ENCODE assay signal across 10 cellular contexts in genomic region chr4:183430317-183430986, GRCh38. TPM values are rescaled to one million over a fixed set of nuclear protein-coding genes. Genes with fewer than 3 reads are reported as not detected.
A peak's percentile ranks its signal among the peaks of the same experiment; 100 is the strongest.
DNase-seq lines count a peak whose midpoint lies in the region; TF ChIP-seq lines count a peak whose summit lies in the region.
"Had no signal": no experiment of that assay in that cellular context is flagged by ENCODE, and none has a peak within 500 bp of the region (broad histone marks: within the 10 kb centered on the region; RNA-seq: fewer than 3 reads in every experiment).

No MANE protein-coding gene starts in this region.

- H3K27ac ChIP-seq in transverse colon: peak overlapping the region in 3 of 4 donors; percentile 10 to 19 (median 16)
- H3K27ac ChIP-seq: SJCRH30 had no signal

- no peak overlapping the region for H3K4me3 Mint-ChIP-seq in activated naive CD8-positive, alpha-beta T cell treated with anti-CD3 and anti-CD28 coated beads for 36 hours

- H3K4me1 ChIP-seq in transverse colon: peaks cover 0 to 16% (median 9%) of the 10 kb centered on the region in 4 donors
- H3K4me1 ChIP-seq: SJCRH30 had no signal

- TF ChIP-seq CTCF in transverse colon (IDR thresholded peaks at IDR 0.05): no peak

- peaks cover 3% of the 10 kb centered on the region for H3K9me3 Mint-ChIP-seq in activated naive CD8-positive, alpha-beta T cell treated with anti-CD3 and anti-CD28 coated beads for 36 hours

- TF ChIP-seq POLR2A in transverse colon (IDR thresholded peaks at IDR 0.05): no peak

- H3K27ac Mint-ChIP-seq in activated naive CD8-positive, alpha-beta T cell treated with anti-CD3 and anti-CD28 coated beads for 36 hours: peak overlapping the region; percentile 66

- 17 to 52% methylated on average over 1 to 12 of the region's 12 CpGs for WGBS in transverse colon (ENCODE audit: low coverage in 1 of 2), 2 donors

- in situ Hi-C loops in transverse colon (cut with MboI; ENCODE audit: low pct_ligation_motif_present in 1 of 4, low pct_unique_long_range_greater_than_20kb in 1 of 4, low sequenced_read_pairs in 3 of 4): no loop called here

- peaks cover 32% of the 10 kb centered on the region for H3K4me1 Mint-ChIP-seq in activated naive CD8-positive, alpha-beta T cell treated with anti-CD3 and anti-CD28 coated beads for 36 hours

- intact Hi-C loops in transverse colon (cut with DNase I; ENCODE audit: low total_unique reads): no loop called here

- DNase-seq in activated gamma-delta T cell treated with Interleukin-2 at 50 U/mL for 16 hours: peak; percentile 22
- DNase-seq in activated gamma-delta T cell (lab: John Stamatoyannopoulos, UW): no peak
- peak; percentile 11 for DNase-seq in activated naive CD8-positive, alpha-beta T cell treated with anti-CD3 and anti-CD28 coated beads for 36 hours
- peak; percentile 64 for DNase-seq in iPS-NIHi7 (ENCODE audit: extremely low spot score)
- no peak for DNase-seq in transverse colon
- DNase-seq in NCI-H187 (lab: John Stamatoyannopoulos, UW): no peak
- DNase-seq in NCI-H2029 (lab: John Stamatoyannopoulos, UW): no peak
- DNase-seq in LoVo (ENCODE audit: low spot score): no peak
- DNase-seq: amygdala, SJCRH30 had no signal

- no peaks in the 10 kb centered on the region for H3K27me3 Mint-ChIP-seq in activated naive CD8-positive, alpha-beta T cell treated with anti-CD3 and anti-CD28 coated beads for 36 hours

- no peaks in the 10 kb centered on the region for H3K36me3 ChIP-seq in transverse colon
- H3K36me3 ChIP-seq: SJCRH30 had no signal

- H3K9me3 ChIP-seq in transverse colon: no peaks in the 10 kb centered on the region
- H3K9me3 ChIP-seq: SJCRH30 had no signal

- no peak for TF ChIP-seq EP300 in transverse colon (IDR thresholded peaks at IDR 0.05; ENCODE audit: low read depth)

- H3K27me3 ChIP-seq in transverse colon: no peaks in the 10 kb centered on the region
- H3K27me3 ChIP-seq: SJCRH30 had no signal

- no peaks in the 10 kb centered on the region for H3K36me3 Mint-ChIP-seq in activated naive CD8-positive, alpha-beta T cell treated with anti-CD3 and anti-CD28 coated beads for 36 hours

- H3K4me3 ChIP-seq in transverse colon: no peak overlapping the region
- H3K4me3 ChIP-seq: SJCRH30 had no signal

RNA-seq across cellular contexts. Expression of gene CDKN2AIP, which starts 14.0 kb away (rescaled TPM):
- 10 to 100 TPM; 27.7 to 29.7 TPM for total RNA-seq in activated naive CD8-positive, alpha-beta T cell treated with anti-CD3 and anti-CD28 coated beads for 36 hours
- total RNA-seq in transverse colon: 10 to 100 TPM; 13.9 to 26.2 (median 24.7) TPM

Comparison
In these comparisons a context has a peak if more than half of its experiments do, and no peak if none do; other contexts are left out.
1. DNase-seq: peak in activated gamma-delta T cell treated with Interleukin-2 at 50 U/mL for 16 hours (single experiment), activated naive CD8-positive, alpha-beta T cell treated with anti-CD3 and anti-CD28 coated beads for 36 hours (single experiment) and iPS-NIHi7 (single experiment); none in activated gamma-delta T cell (single experiment), transverse colon (single experiment), NCI-H187 (0 of 2), NCI-H2029 (single experiment) and LoVo (single experiment).